12 cellular contexts compared by ENCODE assay signal in genomic region chr15:50377867-50378751, GRCh38. TPM values are rescaled to one million over a fixed set of nuclear protein-coding genes. Genes with fewer than 3 reads are reported as not detected.
DNase-seq lines count a peak whose midpoint lies in the region; ATAC-seq, FAIRE-seq and TF ChIP-seq lines count a peak whose summit lies in the region.
"Had no signal": no experiment of that assay in that cellular context is flagged by ENCODE, and none has a peak within 500 bp of the region (broad histone marks: within the 10 kb centered on the region; RNA-seq: fewer than 3 reads in every experiment).

No MANE protein-coding gene starts in this region.

- no peak overlapping the region for H3K4me3 ChIP-seq in choroid plexus epithelial cell (ENCODE audit: low read depth, low read length)
- no peak overlapping the region for H3K4me3 ChIP-seq in kidney (ENCODE audit: low read length in 2 of 2)
- H3K4me3 ChIP-seq in testis = no peak overlapping the region

- intact Hi-C loops in kidney (cut with DNase I) (no loop called here), testis (cut with DNase I; ENCODE audit: low total_unique reads) (no loop called here)

- FAIRE-seq in GM18507 (lab: Jason Lieb, UNC) (peak; percentile 98), kidney (lab: Jason Lieb, UNC) (no peak)
- FAIRE-seq: G401.6, small intestine had no signal

- H3K27me3 ChIP-seq in testis = no peaks in the 10 kb centered on the region

- H3K27ac ChIP-seq in kidney (ENCODE audit: low read depth in 2 of 2, low read length in 2 of 2) (no peak overlapping the region), testis (no peak overlapping the region)

- no peak for TF ChIP-seq POLR2A in testis (IDR thresholded peaks at IDR 0.05)

- H3K9me3 ChIP-seq in kidney (ENCODE audit: control insufficient read depth in 1 of 2, low read length in 2 of 2) (no peaks in the 10 kb centered on the region), testis (no peaks in the 10 kb centered on the region)

- 52 to 54% methylated on average over 3 of the region's 3 CpGs for WGBS in testis, 2 donors

- ATAC-seq in GM21423 (IDR thresholded peaks at IDR 0.05; ENCODE audit: unreplicated experiment) = peak; percentile 99
- peak; percentile 98 for ATAC-seq in HG03439 (IDR thresholded peaks at IDR 0.05; ENCODE audit: unreplicated experiment)

- DNase-seq in GM18507 (ENCODE audit: extremely low spot score, insufficient read length, low read depth) (peak; percentile 70), choroid plexus epithelial cell (ENCODE audit: low read depth) (peak; percentile 28), kidney (no peak), 8988T (no peak), glomerular visceral epithelial cell (ENCODE audit: extremely low spot score) (no peak), testis (no peak)
- DNase-seq: hippocampal formation, NCI-H1436 treated with DMSO at 0.1 percent for 48 hours, small intestine had no signal

- H3K36me3 ChIP-seq in kidney (ENCODE audit: control insufficient read depth in 1 of 2, insufficient read depth in 2 of 2, low read length in 2 of 2) (no peaks in the 10 kb centered on the region), testis (ENCODE audit: low read depth, missing control alignments) (no peaks in the 10 kb centered on the region)

- TF ChIP-seq CTCF in choroid plexus epithelial cell (conservative IDR thresholded peaks at IDR 0.05; ENCODE audit: low read depth, low read length) (no peak), kidney (IDR thresholded peaks at IDR 0.05; ENCODE audit: borderline replicate concordance, extremely low read depth, insufficient read depth) (no peak), testis (IDR thresholded peaks at IDR 0.05) (no peak)

- no peak overlapping the region for H3K9ac ChIP-seq in kidney (ENCODE audit: low read length in 2 of 2)

- no peaks in the 10 kb centered on the region for H3K4me1 ChIP-seq in kidney (ENCODE audit: control insufficient read depth in 1 of 2, insufficient read depth in 1 of 2, low read depth in 1 of 2, low read length in 2 of 2)
- no peaks in the 10 kb centered on the region for H3K4me1 ChIP-seq in testis

RNA-seq across cellular contexts. Expression of gene GABPB1, which starts 23.1 kb away (rescaled TPM):
- total RNA-seq in kidney = 20.6 TPM
- 6.2 TPM for polyA plus RNA-seq in kidney (ENCODE audit: insufficient read depth, low read depth, low replicate concordance)
- total RNA-seq in testis = 10 to 100 TPM; 35.4 to 45.9 TPM
- polyA plus RNA-seq in testis (ENCODE audit: insufficient read depth, low read depth, low replicate concordance) = 21.5 TPM

RNA-seq across cellular contexts. Expression of gene USP8, which starts 46.1 kb away (rescaled TPM):
- total RNA-seq in kidney (72.4 TPM), testis (10 to 100 TPM; 76.6 to 81.7 TPM)
- polyA plus RNA-seq in kidney (ENCODE audit: insufficient read depth, low read depth, low replicate concordance) (26.8 TPM), testis (ENCODE audit: insufficient read depth, low read depth, low replicate concordance) (25.0 TPM)

Comparison
In these comparisons a context has a peak if more than half of its experiments do, and no peak if none do; other contexts are left out.
1. DNase-seq: peak in GM18507 (single experiment) and choroid plexus epithelial cell (single experiment); none in kidney (single experiment), 8988T (single experiment), glomerular visceral epithelial cell (single experiment) and testis (single experiment).